ENCODE assay signal across 8 cellular contexts in the genomic region with DNA sequence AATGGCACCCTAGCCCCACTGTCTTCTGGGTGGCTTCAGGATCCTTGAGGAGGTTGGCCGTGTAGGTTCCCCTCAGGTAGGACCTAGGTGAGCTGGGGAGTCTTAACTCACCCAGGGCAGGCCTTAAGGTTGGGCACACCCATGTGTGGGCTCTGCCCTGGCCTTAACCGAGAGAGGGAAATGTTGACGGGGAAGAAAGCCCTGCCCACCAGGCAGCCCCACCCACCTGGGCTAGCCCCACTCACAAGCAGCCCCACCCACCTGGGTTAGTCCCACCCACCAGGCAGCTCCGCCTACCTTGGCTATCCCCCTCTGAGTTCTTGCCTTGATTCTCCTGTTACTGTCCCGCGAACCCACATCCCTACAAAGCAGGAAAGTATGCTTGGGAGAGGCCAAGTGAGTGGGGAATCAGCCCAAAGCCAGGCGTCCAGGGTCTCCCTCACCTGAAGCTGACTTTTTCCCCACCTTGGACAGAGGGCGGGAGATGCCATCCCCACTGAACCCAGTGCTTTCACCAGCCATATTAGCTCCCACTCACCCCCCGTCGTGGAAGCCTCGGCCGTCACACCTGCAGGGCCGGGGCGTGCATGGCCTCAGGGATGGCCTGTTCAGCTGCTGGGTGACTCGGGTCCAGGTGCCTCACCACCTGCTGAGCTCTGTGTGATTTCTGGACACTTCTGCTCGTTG. TPM values are rescaled to one million over a fixed set of nuclear protein-coding genes. Genes with fewer than 3 reads are reported as not detected.
DNase-seq lines count a peak whose midpoint lies in the region; ATAC-seq, FAIRE-seq and TF ChIP-seq lines count a peak whose summit lies in the region.

TSS of gene MYEOV (plus strand) at position 337 of the 687 bp plus-strand sequence. CDS start 1,200 bp downstream, outside the sequence.

- H3K9me3 ChIP-seq in endothelial cell of umbilical vein (replicated peaks; ENCODE audit: control insufficient read depth, insufficient read depth, low read length) = no peaks in the 10 kb centered on the region

- TF ChIP-seq CTCF in endothelial cell of umbilical vein (IDR thresholded peaks at IDR 0.05; ENCODE audit: extremely low read depth in 1 of 2, insufficient read depth in 1 of 2, low read depth in 1 of 2, low read length in 2 of 2) (no peak), omental fat pad (IDR thresholded peaks at IDR 0.05) (no peak)

- peak; percentile 92 for FAIRE-seq in endothelial cell of umbilical vein (lab: Jason Lieb, UNC)

- H2AFZ ChIP-seq in endothelial cell of umbilical vein (ENCODE audit: low read depth, low read length) = no peak within 1 kb of the TSS

- POLR2A ChIA-PET in endothelial cell of umbilical vein (lab: Charles Lee) = interaction anchor here (0.7 to 2.1 kb wide), 4 partner anchors 56 to 348 kb away, joined by 3 to 7 read pairs (median 3); no protein-coding TSS in a partner anchor

- H3K9ac ChIP-seq in endothelial cell of umbilical vein (replicated peaks; ENCODE audit: extremely low read depth, insufficient read depth, low read length) = no peak within 1 kb of the TSS

- H3K36me3 ChIP-seq in endothelial cell of umbilical vein (ENCODE audit: control insufficient read depth in 2 of 2, extremely low read depth in 1 of 2, insufficient read depth in 2 of 2, low read length in 2 of 2) = no peaks in the 10 kb centered on the region

- TF ChIP-seq POLR2A in endothelial cell of umbilical vein (IDR thresholded peaks at IDR 0.05; ENCODE audit: low read depth, low read length) = no peak

- peaks cover 37% of the 10 kb centered on the region for H3K4me1 ChIP-seq in endothelial cell of umbilical vein (ENCODE audit: control insufficient read depth, extremely low read depth, insufficient read depth, low read length)

- peak within 1 kb of the TSS; percentile 12 for H3K4me2 ChIP-seq in endothelial cell of umbilical vein (ENCODE audit: insufficient read depth, low read length)

- intact Hi-C loops in endothelial cell of umbilical vein (cut with micrococcal nuclease) = loop anchor here (10.0 kb wide), 1 partner anchor 189 kb away; no protein-coding TSS in a partner anchor

- H3K79me2 ChIP-seq in endothelial cell of umbilical vein (ENCODE audit: control insufficient read depth, insufficient read depth, low read length) = peaks cover 27% of the 10 kb centered on the region

- H3K9me1 ChIP-seq in endothelial cell of umbilical vein (replicated peaks; ENCODE audit: control insufficient read depth, extremely low read depth, insufficient read depth, low read length) = no peaks in the 10 kb centered on the region

- peak; percentile 68 for DNase-seq in stimulated activated CD4-positive, alpha-beta T cell treated with anti-CD3 and anti-CD28 coated beads, Interleukin-15, amount 100 ng/mL, for 24 hours
- DNase-seq in stimulated activated CD4-positive, alpha-beta T cell treated with anti-CD3 and anti-CD28 coated beads, Interleukin-2, amount 100 ng/mL, for 48 hours = no peak
- DNase-seq in SW480 (ENCODE audit: low spot score) = peak; percentile 92
- peak; percentile 47 for DNase-seq in endothelial cell of umbilical vein (ENCODE audit: low read depth, low spot score)
- DNase-seq in stimulated activated naive CD4-positive, alpha-beta T cell (lab: John Stamatoyannopoulos, UW) = peak in 4 of 6 experiments; percentile 14 to 30 (median 22)
- DNase-seq in omental fat pad (ENCODE audit: low spot score) = no peak
- no peak for DNase-seq in NCI-H187 treated with DMSO at 0.1 percent for 48 hours (lab: John Stamatoyannopoulos, UW)

- no peaks in the 10 kb centered on the region for H3K27me3 ChIP-seq in endothelial cell of umbilical vein (ENCODE audit: control insufficient read depth in 2 of 2, insufficient read depth in 2 of 2, low read length in 2 of 2)

- CTCF ChIA-PET in endothelial cell of umbilical vein (lab: Charles Lee) = interaction anchor here (1.1 to 3.6 kb wide), 14 partner anchors 18 to 377 kb away, joined by 3 to 56 read pairs (median 8); no protein-coding TSS in a partner anchor

- no TSS peak for BruUV-seq in endothelial cell of umbilical vein (replicated peaks; lab: Mats Ljungman, UMichigan)

- dilution Hi-C loops in endothelial cell of umbilical vein (cut with MboI; ENCODE audit: extremely low pct_ligation_motif_present, low sequenced_read_pairs) = no loop called here

- ATAC-seq in omental fat pad (ENCODE audit: low FRiP score) (no peak), HG03520 (IDR thresholded peaks at IDR 0.05; ENCODE audit: unreplicated experiment) (no peak)

- no peaks in the 10 kb centered on the region for H4K20me1 ChIP-seq in endothelial cell of umbilical vein (replicated peaks; ENCODE audit: control insufficient read depth, extremely low read depth, insufficient read depth, low read length)

- peak within 1 kb of the TSS; percentile 27 for H3K27ac ChIP-seq in endothelial cell of umbilical vein (ENCODE audit: insufficient read depth, low read depth, low read length)

- H3K4me3 ChIP-seq in endothelial cell of umbilical vein (replicated peaks in 1 of 3; ENCODE audit: insufficient read depth in 1 of 3, low read depth in 1 of 3, low read length in 3 of 3) = no peak within 1 kb of the TSS

TF ChIP-seq in endothelial cell of umbilical vein, 7 proteins besides CTCF, POLR2A, EP300 and RAD21:
- TF ChIP-seq EZH2 (IDR thresholded peaks at IDR 0.05; ENCODE audit: borderline replicate concordance, low read depth, low read length, severe bottlenecking) (no peak), GATA2 (IDR thresholded peaks at IDR 0.05; ENCODE audit: insufficient read depth, insufficient read length, low read depth, low read length) (no peak), JUN (IDR thresholded peaks at IDR 0.05; ENCODE audit: borderline replicate concordance, insufficient read depth, insufficient read length, low read depth) (no peak), FOS (IDR thresholded peaks at IDR 0.05; ENCODE audit: borderline replicate concordance, insufficient read depth, low read length) (no peak), MYC (IDR thresholded peaks at IDR 0.05; ENCODE audit: low read depth, low read length) (no peak)
- TF ChIP-seq, protein P1, sequence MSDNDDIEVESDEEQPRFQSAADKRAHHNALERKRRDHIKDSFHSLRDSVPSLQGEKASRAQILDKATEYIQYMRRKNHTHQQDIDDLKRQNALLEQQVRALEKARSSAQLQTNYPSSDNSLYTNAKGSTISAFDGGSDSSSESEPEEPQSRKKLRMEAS (IDR thresholded peaks at IDR 0.05; ENCODE audit: insufficient read depth, insufficient read length) = no peak

RNA-seq across cellular contexts. Expression of gene MYEOV, which starts in this region (rescaled TPM):
- total RNA-seq in endothelial cell of umbilical vein = 7.0 and 14.4 TPM in 2 replicates
- polyA plus RNA-seq in endothelial cell of umbilical vein = 3.8 TPM in 2 replicates
- 4.3 and 4.4 TPM in 2 replicates for polyA plus RNA-seq in endothelial cell of umbilical vein (2011; cell fraction: cytosol; rRNA removed)
- 4.6 and 6.6 TPM in 2 replicates for polyA plus RNA-seq in endothelial cell of umbilical vein (2011; cell fraction: nucleus; rRNA removed)
- 8.0 and 18.4 TPM in 2 replicates for polyA plus RNA-seq in endothelial cell of umbilical vein (2012)
- polyA minus RNA-seq in endothelial cell of umbilical vein = 3.2 and 11.9 TPM in 2 replicates
- not detected for polyA minus RNA-seq in endothelial cell of umbilical vein (2011; cell fraction: cytosol; rRNA and poly(A)+ RNA removed)
- 3.0 and 4.4 TPM in 2 replicates for polyA minus RNA-seq in endothelial cell of umbilical vein (2011; cell fraction: nucleus; rRNA and poly(A)+ RNA removed)
- total RNA-seq in omental fat pad = 1 to 10 TPM in 1 of 4 donors, under 1 TPM in 3; 0.65 to 8.9 (median 0.83) TPM

Comparison
In these comparisons a context has a peak if more than half of its experiments do, and no peak if none do; other contexts are left out.
1. DNase-seq: peak in stimulated activated CD4-positive, alpha-beta T cell treated with anti-CD3 and anti-CD28 coated beads, Interleukin-15, amount 100 ng/mL, for 24 hours (single experiment), SW480 (single experiment), endothelial cell of umbilical vein (single experiment) and stimulated activated naive CD4-positive, alpha-beta T cell (4 of 6); none in stimulated activated CD4-positive, alpha-beta T cell treated with anti-CD3 and anti-CD28 coated beads, Interleukin-2, amount 100 ng/mL, for 48 hours (0 of 2), omental fat pad (single experiment) and NCI-H187 treated with DMSO at 0.1 percent for 48 hours (single experiment).